36 cellular contexts compared by ENCODE assay signal in genomic region chr15:34373951-34374350, GRCh38. TPM values are rescaled to one million over a fixed set of nuclear protein-coding genes. Genes with fewer than 3 reads are reported as not detected.
"Had no signal": no experiment of that assay in that cellular context is flagged by ENCODE, and none has a peak within 500 bp of the region (broad histone marks: within the 10 kb centered on the region; RNA-seq: fewer than 3 reads in every experiment).

No MANE protein-coding gene starts in this region.

- H3K4me3 ChIP-seq: esophagus squamous epithelium, gastroesophageal sphincter had no signal

- DNase-seq: activated B cell treated with CpG ODN at 0.5 μM for 24 hours; activated CD4-positive, alpha-beta T cell treated with anti-CD3 and anti-CD28 coated beads for 48 hours; activated CD4-positive, alpha-beta T cell treated with anti-CD3 and anti-CD28 coated beads, Interleukin-2, amount 50 U/mL, for 1 hour; activated CD4-positive, alpha-beta T cell treated with anti-CD3 and anti-CD28 coated beads, Interleukin-2, amount 50 U/mL, for 48 hours; activated CD8-positive, alpha-beta memory T cell treated with anti-CD3 and anti-CD28 coated beads for 24 hours; activated CD8-positive, alpha-beta T cell treated with anti-CD3 and anti-CD28 coated beads for 36 hours; activated effector memory CD4-positive, alpha-beta T cell treated with Interleukin-2 at 50 U/mL for 16 hours; activated gamma-delta T cell treated with Interleukin-2 at 50 U/mL for 16 hours; activated naive CD4-positive, alpha-beta T cell treated with anti-CD3 and anti-CD28 coated beads, Interleukin-2, amount 50 U/mL, for 16 hours; activated naive CD4-positive, alpha-beta T cell treated with Interleukin-2 at 50 U/mL for 16 hours; activated T-cell treated with anti-CD3 and anti-CD28 coated beads, Interleukin-2, amount 50 U/mL, for 4 hours; amniotic stem cell; anterior cingulate cortex; brain microvascular endothelial cell; caudate nucleus; cortex of kidney; dermis blood vessel endothelial cell; effector CD4-positive, alpha-beta T cell; effector memory CD8-positive, alpha-beta T cell; erythroblast; esophagus squamous epithelium; foreskin melanocyte; SW 1271; T-cell; T1000; WERI-Rb-1 had no signal

- ATAC-seq: activated CD4-positive, CD25-positive, alpha-beta regulatory T cell treated with anti-CD3 and anti-CD28 coated beads, Interleukin-2, amount 50 U/mL, for 24 hours; activated CD8-positive, alpha-beta T cell treated with anti-CD3 and anti-CD28 coated beads for 36 hours; activated T-cell treated with anti-CD3 and anti-CD28 coated beads, Interleukin-2, amount 50 U/mL, for 4 hours; activated T-helper 17 cell treated with anti-CD3 and anti-CD28 coated beads, Interleukin-2, amount 50 U/mL, for 72 hours; effector memory CD8-positive, alpha-beta T cell; gastroesophageal sphincter; T-cell had no signal

- H3K27ac ChIP-seq: brain microvascular endothelial cell, esophagus squamous epithelium, gastroesophageal sphincter, WERI-Rb-1 had no signal

- H3K4me1 ChIP-seq: gastroesophageal sphincter had no signal

- H3K36me3 ChIP-seq: brain microvascular endothelial cell, esophagus squamous epithelium, gastroesophageal sphincter, WERI-Rb-1 had no signal

- H3K9me3 ChIP-seq: esophagus squamous epithelium, gastroesophageal sphincter had no signal

- H3K27me3 ChIP-seq: brain microvascular endothelial cell, esophagus squamous epithelium, gastroesophageal sphincter had no signal

- FAIRE-seq: astrocyte, colon had no signal

RNA-seq across cellular contexts. Expression of gene NUTM1, which starts 30.8 kb away (rescaled TPM):
- total RNA-seq: activated B cell treated with CpG ODN at 0.5 μM for 24 hours; activated CD8-positive, alpha-beta T cell treated with anti-CD3 and anti-CD28 coated beads for 36 hours; activated T-cell treated with anti-CD3 and anti-CD28 coated beads, Interleukin-2, amount 50 U/mL, for 4 hours; activated T-helper 17 cell treated with anti-CD3 and anti-CD28 coated beads, Interleukin-2, amount 50 U/mL, for 72 hours; astrocyte; chondrocyte; dermis blood vessel endothelial cell; esophagus squamous epithelium; fibroblast of lung; fibroblast of villous mesenchyme; glomerular endothelial cell; T-cell had no signal
- polyA plus RNA-seq: adipose tissue, fibroblast of lung had no signal
